ENCODE assay signal across 8 cellular contexts in genomic region chr11:10930961-10931760, GRCh38.
DNase-seq lines count a peak whose midpoint lies in the region; ATAC-seq and TF ChIP-seq lines count a peak whose summit lies in the region.

No MANE protein-coding gene starts in this region.

- ATAC-seq in upper lobe of left lung (ENCODE audit: low FRiP score in 2 of 2): peak; percentile 74 to 88
- ATAC-seq in GM21619 (IDR thresholded peaks at IDR 0.05; ENCODE audit: unreplicated experiment): no peak

- no peaks in the 10 kb centered on the region for H3K27me3 ChIP-seq in adipocyte (replicated peaks; ENCODE audit: control insufficient read depth, insufficient read depth, low read length)
- no peaks in the 10 kb centered on the region for H3K27me3 ChIP-seq in upper lobe of left lung

- peak overlapping the region; percentile 90 for H3K4me3 ChIP-seq in adipocyte (ENCODE audit: low read length)
- H3K4me3 ChIP-seq in upper lobe of left lung: peak overlapping the region; percentile 46 to 74 (median 65)

- WGBS in upper lobe of left lung, 2 donors: 0 to 1% methylated on average over 28 to 60 of the region's 71 CpGs

- TF ChIP-seq CTCF in upper lobe of left lung (IDR thresholded peaks at IDR 0.05): peak in 1 of 6 experiments; percentile 27

- no peak for TF ChIP-seq EP300 in upper lobe of left lung (IDR thresholded peaks at IDR 0.05)

- peaks cover 45% of the 10 kb centered on the region for H3K4me1 ChIP-seq in adipocyte (ENCODE audit: control insufficient read depth, insufficient read depth, low read length)
- H3K4me1 ChIP-seq in upper lobe of left lung: peaks cover 6 to 38% (median 30%) of the 10 kb centered on the region in 4 donors

- TF ChIP-seq POLR2A in upper lobe of left lung (IDR thresholded peaks at IDR 0.05): peak in 2 of 4 donors; percentile 66

- peak overlapping the region; percentile 87 to 92 (median 90) for H3K27ac ChIP-seq in upper lobe of left lung

- no peaks in the 10 kb centered on the region for H3K36me3 ChIP-seq in adipocyte (ENCODE audit: control insufficient read depth, insufficient read depth, low read length, severe bottlenecking)
- H3K36me3 ChIP-seq in upper lobe of left lung: no peaks in the 10 kb centered on the region

- intact Hi-C loops in head of caudate nucleus (cut with DNase I): loop anchor here (5.0 kb wide), 3 partner anchors 74 to 124 kb away; partner anchors contain the start of genes EIF4G2 and ZBED5

- DNase-seq in DMS114 treated with DMSO at 0.1 percent for 48 hours (lab: John Stamatoyannopoulos, UW; ENCODE audit: unreplicated experiment): peak; percentile 44
- peak; percentile 24 for DNase-seq in HuH-7.5 (ENCODE audit: low spot score)
- peak; percentile 75 for DNase-seq in SK-N-DZ (ENCODE audit: low spot score)
- peak; percentile 95 for DNase-seq in adipocyte (ENCODE audit: low read depth)
- peak in 39 of 42 donors; percentile 18 to 77 (median 45) for DNase-seq in head of caudate nucleus
- peak in 43 of 56 donors; percentile 7 to 73 (median 40) for DNase-seq in nucleus accumbens (lab: John Stamatoyannopoulos, UW)
- DNase-seq in upper lobe of left lung: peak; percentile 61 to 93

- H3K9me3 ChIP-seq in adipocyte (ENCODE audit: control insufficient read depth, low read length) (no peaks in the 10 kb centered on the region), upper lobe of left lung (no peaks in the 10 kb centered on the region)

- peak overlapping the region; percentile 96 for H3K9ac ChIP-seq in adipocyte (ENCODE audit: low read length)

Comparison
In these comparisons a context has a peak if more than half of its experiments do, and no peak if none do; other contexts are left out.
1. DNase-seq: peak in every context shown above with its lines; median percentile 95 in adipocyte; 77 in upper lobe of left lung; 75 in SK-N-DZ; 45 in head of caudate nucleus; 44 in DMS114 treated with DMSO at 0.1 percent for 48 hours; 40 in nucleus accumbens; 24 in HuH-7.5.